9 cellular contexts compared by ENCODE assay signal in the genomic region with DNA sequence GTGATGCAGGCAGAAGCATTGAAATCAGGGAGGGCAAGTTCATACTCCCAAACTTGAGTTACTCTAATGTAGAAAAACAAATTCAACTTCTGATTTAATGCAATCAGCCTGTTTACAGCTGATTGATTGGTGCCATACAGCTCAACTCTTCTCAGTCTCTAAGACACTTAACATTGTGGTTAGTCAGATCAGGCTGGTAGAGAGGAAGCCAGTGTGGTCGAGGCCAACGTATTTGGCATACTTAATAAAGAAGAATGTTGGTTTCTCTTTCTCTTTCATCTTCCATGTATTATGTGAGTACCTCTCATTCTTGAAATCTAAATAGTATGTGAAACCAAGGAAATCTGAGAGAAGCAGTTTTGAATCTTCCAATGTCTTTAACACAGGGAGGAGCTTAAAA.
DNase-seq lines count a peak whose midpoint lies in the region; ATAC-seq and TF ChIP-seq lines count a peak whose summit lies in the region.
"Had no signal": no experiment of that assay in that cellular context is flagged by ENCODE, and none has a peak within 500 bp of the region (broad histone marks: within the 10 kb centered on the region; RNA-seq: fewer than 3 reads in every experiment).

No MANE protein-coding gene starts in this region.

- no peak for TF ChIP-seq POLR2A in breast epithelium (IDR thresholded peaks at IDR 0.05)

- intact Hi-C loops in breast epithelium (cut with DNase I; ENCODE audit: low total_unique reads) = no loop called here

- no peaks in the 10 kb centered on the region for H3K9me3 ChIP-seq in breast epithelium

- POLR2A ChIA-PET in GM10248 (lab: Yijun Ruan, JAX) = no interaction called here

- peak overlapping the region in 1 of 3 donors; percentile 18 for H3K4me3 ChIP-seq in breast epithelium

- no peaks in the 10 kb centered on the region for H3K27me3 ChIP-seq in breast epithelium

- ATAC-seq in GM19023 (IDR thresholded peaks at IDR 0.05; ENCODE audit: unreplicated experiment) = peak; percentile 98
- peak; percentile 88 for ATAC-seq in HG03045 (IDR thresholded peaks at IDR 0.05; ENCODE audit: unreplicated experiment)
- ATAC-seq: Panc1 had no signal

- no peaks in the 10 kb centered on the region for H3K36me3 ChIP-seq in breast epithelium

- CTCF ChIA-PET in GM10248 (lab: Yijun Ruan, JAX) = no interaction called here

- DNase-seq in T-helper 1 cell (peak in 4 of 5 donors; percentile 36 to 91 (median 44)), NCI-H1930 (lab: John Stamatoyannopoulos, UW) (no peak), GM10248 (ENCODE audit: extremely low spot score) (no peak), breast epithelium (ENCODE audit: low spot score in 2 of 2) (no peak), NCI-H510A (lab: John Stamatoyannopoulos, UW) (no peak)
- DNase-seq in effector CD8-positive, alpha-beta T cell (lab: John Stamatoyannopoulos, UW) = peak; percentile 6

- no peak for TF ChIP-seq CTCF in GM10248 (IDR thresholded peaks at IDR 0.05; ENCODE audit: control extremely low read depth, extremely low read depth, low read depth, missing control alignments)
- TF ChIP-seq CTCF in breast epithelium (IDR thresholded peaks at IDR 0.05) = no peak

- H3K4me1 ChIP-seq in breast epithelium = no peaks in the 10 kb centered on the region

- no peak overlapping the region for H3K27ac ChIP-seq in breast epithelium

Comparison
In these comparisons a context has a peak if more than half of its experiments do, and no peak if none do; other contexts are left out.
1. DNase-seq: peak in T-helper 1 cell (4 of 5) and effector CD8-positive, alpha-beta T cell (single experiment); none in NCI-H1930 (0 of 2), GM10248 (single experiment), breast epithelium (0 of 2) and NCI-H510A (single experiment).